34 cellular contexts compared by ENCODE assay signal in genomic region chr5:61800450-61800849, GRCh38.
"Had no signal": no experiment of that assay in that cellular context is flagged by ENCODE, and none has a peak within 500 bp of the region (broad histone marks: within the 10 kb centered on the region; RNA-seq: fewer than 3 reads in every experiment).

No MANE protein-coding gene starts in this region.

- H3K4me3 Mint-ChIP-seq: activated B cell treated with CpG ODN at 0.5 μM for 24 hours; activated CD4-positive, alpha-beta memory T cell treated with anti-CD3 and anti-CD28 coated beads for 36 hours; activated CD4-positive, alpha-beta T cell treated with anti-CD3 and anti-CD28 coated beads, Interleukin-2, amount 10 ng/mL, durations not matched to agents 24 days and 14 days; activated CD8-positive, alpha-beta T cell treated with anti-CD3 and anti-CD28 coated beads for 36 hours; activated naive CD4-positive, alpha-beta T cell treated with anti-CD3 and anti-CD28 coated beads for 36 hours; activated naive CD8-positive, alpha-beta T cell treated with anti-CD3 and anti-CD28 coated beads for 36 hours; activated T-cell treated with anti-CD3 and anti-CD28 coated beads, Interleukin-2, amount 50 U/mL, for 4 hours; activated T-cell treated with anti-CD3 and anti-CD28 coated beads, Interleukin-2, amount 50 U/mL, for 72 hours; activated T-helper 1 cell treated with anti-CD3 and anti-CD28 coated beads, Interleukin-12 subunit alpha, Interleukin-12 subunit beta, Interleukin-2, Interleukin-4 antibody, amounts not matched to agents 30 ng/mL and 10 ng/mL and 1 ng/mL, durations not matched to agents 14 hours and 24 hours and 36 hours; activated T-helper 17 cell treated with anti-CD3 and anti-CD28 coated beads, Interleukin-2, amount 50 U/mL, for 72 hours; T-helper 1 cell treated with Interleukin-12 subunit alpha and Interleukin-12 subunit beta and Interleukin-4 antibody, amounts not matched to agents 30 μg/mL and 1 μg/mL, for 36 hours; T-helper 2 cell treated with Interferon-gamma antibody and Interleukin-4, amounts not matched to agents 5 μg/mL and 100 μg/mL, for 36 hours had no signal

- H3K27ac ChIP-seq: adrenal gland, body of pancreas, brain microvascular endothelial cell, breast epithelium, VCaP had no signal

- H3K9me3 ChIP-seq: adrenal gland, body of pancreas, breast epithelium had no signal

- ATAC-seq: activated CD8-positive, alpha-beta T cell treated with anti-CD3 and anti-CD28 coated beads for 36 hours; activated naive CD4-positive, alpha-beta T cell treated with anti-CD3 and anti-CD28 coated beads, Interleukin-2, amount 50 U/mL, for 72 hours; activated T-cell treated with anti-CD3 and anti-CD28 coated beads, Interleukin-2, amount 50 U/mL, for 4 hours; activated T-cell treated with anti-CD3 and anti-CD28 coated beads, Interleukin-2, amount 50 U/mL, for 72 hours; activated T-helper 17 cell treated with anti-CD3 and anti-CD28 coated beads, Interleukin-2, amount 50 U/mL, for 72 hours; body of pancreas had no signal

- H3K27ac Mint-ChIP-seq: activated B cell treated with CpG ODN at 0.5 μM for 24 hours; activated CD4-positive, alpha-beta memory T cell treated with anti-CD3 and anti-CD28 coated beads for 36 hours; activated CD4-positive, alpha-beta T cell treated with anti-CD3 and anti-CD28 coated beads, Interleukin-2, amount 10 ng/mL, durations not matched to agents 24 days and 14 days; activated CD8-positive, alpha-beta T cell treated with anti-CD3 and anti-CD28 coated beads for 36 hours; activated naive CD4-positive, alpha-beta T cell treated with anti-CD3 and anti-CD28 coated beads for 36 hours; activated naive CD4-positive, alpha-beta T cell treated with anti-CD3 and anti-CD28 coated beads, Interleukin-2, amount 50 U/mL, for 72 hours; activated naive CD8-positive, alpha-beta T cell treated with anti-CD3 and anti-CD28 coated beads for 36 hours; activated T-cell treated with anti-CD3 and anti-CD28 coated beads, Interleukin-2, amount 50 U/mL, for 72 hours; activated T-helper 1 cell treated with anti-CD3 and anti-CD28 coated beads, Interleukin-12 subunit alpha, Interleukin-12 subunit beta, Interleukin-2, Interleukin-4 antibody, amounts not matched to agents 30 ng/mL and 10 ng/mL and 1 ng/mL, durations not matched to agents 14 hours and 24 hours and 36 hours; activated T-helper 17 cell treated with anti-CD3 and anti-CD28 coated beads, Interleukin-2, amount 50 U/mL, for 72 hours; T-helper 1 cell treated with Interleukin-12 subunit alpha and Interleukin-12 subunit beta and Interleukin-4 antibody, amounts not matched to agents 30 μg/mL and 1 μg/mL, for 36 hours; T-helper 2 cell treated with Interferon-gamma antibody and Interleukin-4, amounts not matched to agents 5 μg/mL and 100 μg/mL, for 36 hours had no signal

- DNase-seq: activated B cell treated with CpG ODN at 0.5 μM for 24 hours; activated CD4-positive, alpha-beta memory T cell treated with anti-CD3 and anti-CD28 coated beads for 36 hours; activated CD4-positive, alpha-beta T cell treated with anti-CD3 and anti-CD28 coated beads for 4 hours; activated CD4-positive, alpha-beta T cell treated with anti-CD3 and anti-CD28 coated beads, Interleukin-2, amount 10 ng/mL, durations not matched to agents 24 days and 14 days; activated CD4-positive, alpha-beta T cell treated with anti-CD3 and anti-CD28 coated beads, Interleukin-2, amount 50 U/mL, for 1 hour; activated CD4-positive, alpha-beta T cell treated with anti-CD3 and anti-CD28 coated beads, Interleukin-2, amount 50 U/mL, for 4 hours; activated CD4-positive, CD25-positive, alpha-beta regulatory T cell treated with anti-CD3 and anti-CD28 coated beads, Interleukin-2, amount 50 U/mL, for 72 hours; activated CD8-positive, alpha-beta memory T cell treated with anti-CD3 and anti-CD28 coated beads, Interleukin-2, amount 50 U/mL, for 4 hours; activated CD8-positive, alpha-beta T cell treated with anti-CD3 and anti-CD28 coated beads for 36 hours; activated effector memory CD4-positive, alpha-beta T cell treated with anti-CD3 and anti-CD28 coated beads, Interleukin-2, amount 50 U/mL, for 16 hours; activated gamma-delta T cell treated with Interleukin-2 at 50 U/mL for 16 hours; activated naive CD4-positive, alpha-beta T cell; activated naive CD4-positive, alpha-beta T cell treated with anti-CD3 and anti-CD28 coated beads for 36 hours; activated naive CD4-positive, alpha-beta T cell treated with anti-CD3 and anti-CD28 coated beads, Interleukin-2, amount 50 U/mL, for 16 hours; activated naive CD8-positive, alpha-beta T cell treated with anti-CD3 and anti-CD28 coated beads for 36 hours; activated T-cell treated with anti-CD3 and anti-CD28 coated beads for 4 hours; activated T-cell treated with anti-CD3 and anti-CD28 coated beads, Interleukin-2, amount 50 U/mL, for 1 hour; activated T-cell treated with anti-CD3 and anti-CD28 coated beads, Interleukin-2, amount 50 U/mL, for 4 hours; activated T-cell treated with anti-CD3 and anti-CD28 coated beads, Interleukin-2, amount 50 U/mL, for 72 hours; adrenal gland; amniotic stem cell; aorta; body of pancreas; brain microvascular endothelial cell; central memory CD4-positive, alpha-beta T cell; T-helper 2 cell; T-helper 9 cell had no signal

- H3K4me1 ChIP-seq: adrenal gland, body of pancreas, breast epithelium had no signal

- H3K27me3 Mint-ChIP-seq: activated B cell treated with CpG ODN at 0.5 μM for 24 hours; activated CD4-positive, alpha-beta memory T cell treated with anti-CD3 and anti-CD28 coated beads for 36 hours; activated CD4-positive, alpha-beta T cell treated with anti-CD3 and anti-CD28 coated beads, Interleukin-2, amount 10 ng/mL, durations not matched to agents 24 days and 14 days; activated naive CD8-positive, alpha-beta T cell treated with anti-CD3 and anti-CD28 coated beads for 36 hours had no signal

- H3K36me3 ChIP-seq: adrenal gland, brain microvascular endothelial cell, breast epithelium had no signal

- H3K4me1 Mint-ChIP-seq: activated B cell treated with CpG ODN at 0.5 μM for 24 hours; activated CD4-positive, alpha-beta T cell treated with anti-CD3 and anti-CD28 coated beads, Interleukin-2, amount 10 ng/mL, durations not matched to agents 24 days and 14 days; activated naive CD8-positive, alpha-beta T cell treated with anti-CD3 and anti-CD28 coated beads for 36 hours; activated T-helper 17 cell treated with anti-CD3 and anti-CD28 coated beads, Interleukin-2, amount 50 U/mL, for 72 hours had no signal

- H3K9me3 Mint-ChIP-seq: activated B cell treated with CpG ODN at 0.5 μM for 24 hours; activated CD4-positive, alpha-beta memory T cell treated with anti-CD3 and anti-CD28 coated beads for 36 hours; activated CD4-positive, alpha-beta T cell treated with anti-CD3 and anti-CD28 coated beads, Interleukin-2, amount 10 ng/mL, durations not matched to agents 24 days and 14 days; activated CD8-positive, alpha-beta T cell treated with anti-CD3 and anti-CD28 coated beads for 36 hours; activated naive CD4-positive, alpha-beta T cell treated with anti-CD3 and anti-CD28 coated beads for 36 hours; activated naive CD4-positive, alpha-beta T cell treated with anti-CD3 and anti-CD28 coated beads, Interleukin-2, amount 50 U/mL, for 72 hours; activated naive CD8-positive, alpha-beta T cell treated with anti-CD3 and anti-CD28 coated beads for 36 hours; activated T-cell treated with anti-CD3 and anti-CD28 coated beads, Interleukin-2, amount 50 U/mL, for 4 hours; activated T-cell treated with anti-CD3 and anti-CD28 coated beads, Interleukin-2, amount 50 U/mL, for 72 hours; activated T-helper 1 cell treated with anti-CD3 and anti-CD28 coated beads, Interleukin-12 subunit alpha, Interleukin-12 subunit beta, Interleukin-2, Interleukin-4 antibody, amounts not matched to agents 30 ng/mL and 10 ng/mL and 1 ng/mL, durations not matched to agents 14 hours and 24 hours and 36 hours; activated T-helper 17 cell treated with anti-CD3 and anti-CD28 coated beads, Interleukin-2, amount 50 U/mL, for 72 hours; T-helper 1 cell treated with Interleukin-12 subunit alpha and Interleukin-12 subunit beta and Interleukin-4 antibody, amounts not matched to agents 30 μg/mL and 1 μg/mL, for 36 hours; T-helper 2 cell treated with Interferon-gamma antibody and Interleukin-4, amounts not matched to agents 5 μg/mL and 100 μg/mL, for 36 hours had no signal

- H3K4me3 ChIP-seq: adrenal gland, body of pancreas, breast epithelium had no signal

- H3K36me3 Mint-ChIP-seq: activated CD4-positive, alpha-beta memory T cell treated with anti-CD3 and anti-CD28 coated beads for 36 hours; activated naive CD4-positive, alpha-beta T cell treated with anti-CD3 and anti-CD28 coated beads, Interleukin-2, amount 50 U/mL, for 72 hours; activated naive CD8-positive, alpha-beta T cell treated with anti-CD3 and anti-CD28 coated beads for 36 hours had no signal
